ENCODE assay signal across 23 cellular contexts in the genomic region with DNA sequence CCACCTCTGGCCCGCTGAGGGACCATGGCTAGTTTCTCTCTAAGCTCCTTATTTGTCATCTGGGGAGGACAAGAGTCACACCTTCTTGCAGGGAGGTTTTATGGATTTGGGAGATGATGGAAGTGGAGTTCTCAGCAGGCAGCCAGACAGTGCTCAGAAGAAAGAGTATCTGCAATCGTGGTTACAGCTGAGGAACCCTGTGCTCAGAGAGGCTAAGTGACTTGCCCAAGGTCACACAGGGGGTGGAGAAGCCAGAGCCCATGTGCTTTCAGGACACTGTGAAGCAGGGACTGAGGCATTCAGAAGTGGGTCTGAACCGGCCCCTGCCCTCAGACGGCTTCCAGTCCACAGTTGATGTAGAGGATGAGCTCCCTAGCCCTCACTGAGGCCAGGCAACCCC. TPM values are rescaled to one million over a fixed set of nuclear protein-coding genes. Genes with fewer than 3 reads are reported as not detected.
"Had no signal": no experiment of that assay in that cellular context is flagged by ENCODE, and none has a peak within 500 bp of the region (broad histone marks: within the 10 kb centered on the region; RNA-seq: fewer than 3 reads in every experiment).

No MANE protein-coding gene starts in this region.

- H3K9me3 Mint-ChIP-seq: activated CD4-positive, alpha-beta memory T cell treated with anti-CD3 and anti-CD28 coated beads, Interleukin-2, amount 10 ng/mL, durations not matched to agents 7 days and 5 days; activated T-cell treated with anti-CD3 and anti-CD28 coated beads, Interleukin-2, amount 50 U/mL, for 24 hours; memory B cell; natural killer cell; T-helper 1 cell treated with Interleukin-12 subunit alpha and Interleukin-12 subunit beta and Interleukin-4 antibody, amounts not matched to agents 30 μg/mL and 1 μg/mL, for 36 hours; WTC11 had no signal

- H3K4me1 Mint-ChIP-seq: memory B cell, natural killer cell had no signal

- FAIRE-seq: small intestine had no signal

- H3K27ac ChIP-seq: body of pancreas, esophagus muscularis mucosa, right atrium auricular region, upper lobe of left lung had no signal

- H3K4me3 ChIP-seq: body of pancreas, coronary artery, right atrium auricular region, upper lobe of left lung had no signal

- DNase-seq: activated CD4-positive, alpha-beta memory T cell treated with anti-CD3 and anti-CD28 coated beads, Interleukin-2, amount 10 ng/mL, durations not matched to agents 7 days and 5 days; activated CD4-positive, alpha-beta T cell treated with anti-CD3 and anti-CD28 coated beads for 4 hours; activated effector memory CD4-positive, alpha-beta T cell treated with Interleukin-2 at 50 U/mL for 16 hours; activated naive CD4-positive, alpha-beta T cell treated with anti-CD3 and anti-CD28 coated beads, Interleukin-2, amount 50 U/mL, for 16 hours; activated T-cell treated with anti-CD3 and anti-CD28 coated beads, Interleukin-2, amount 50 U/mL, for 24 hours; body of pancreas; central memory CD4-positive, alpha-beta T cell; kidney glomerular epithelial cell; left ventricle myocardium superior; natural killer cell; nucleus accumbens; small intestine; stimulated activated CD4-positive, alpha-beta T cell treated with anti-CD3 and anti-CD28 coated beads, Interleukin-4, amount 100 ng/mL, for 4 hours; stimulated activated CD8-positive, alpha-beta memory T cell treated with anti-CD3 and anti-CD28 coated beads, Interleukin-4, amount 100 ng/mL, for 48 hours; stimulated activated naive CD4-positive, alpha-beta T cell treated with Interleukin-2 at 50 U/mL for 16 hours; upper lobe of left lung had no signal

- H3K4me1 ChIP-seq: body of pancreas, right atrium auricular region, upper lobe of left lung had no signal

- H3K27me3 ChIP-seq: body of pancreas, right atrium auricular region, upper lobe of left lung had no signal

- H3K36me3 Mint-ChIP-seq: memory B cell, natural killer cell, WTC11 had no signal

- H3K9me3 ChIP-seq: body of pancreas, esophagus muscularis mucosa, right atrium auricular region, upper lobe of left lung had no signal

- ATAC-seq: body of pancreas, natural killer cell had no signal

- H3K36me3 ChIP-seq: esophagus muscularis mucosa, right atrium auricular region, upper lobe of left lung had no signal

- H3K4me3 Mint-ChIP-seq: activated CD4-positive, alpha-beta memory T cell treated with anti-CD3 and anti-CD28 coated beads, Interleukin-2, amount 10 ng/mL, durations not matched to agents 7 days and 5 days; activated T-cell treated with anti-CD3 and anti-CD28 coated beads, Interleukin-2, amount 50 U/mL, for 24 hours; memory B cell; natural killer cell; T-helper 1 cell treated with Interleukin-12 subunit alpha and Interleukin-12 subunit beta and Interleukin-4 antibody, amounts not matched to agents 30 μg/mL and 1 μg/mL, for 36 hours; WTC11 had no signal

RNA-seq across cellular contexts. Expression of a gene that starts 10.8 kb away (rescaled TPM):
- total RNA-seq: activated CD4-positive, alpha-beta memory T cell treated with anti-CD3 and anti-CD28 coated beads, Interleukin-2, amount 10 ng/mL, durations not matched to agents 7 days and 5 days; natural killer cell had no signal

RNA-seq across cellular contexts. Expression of a gene that starts 55.4 kb away (rescaled TPM):
- total RNA-seq: activated CD4-positive, alpha-beta memory T cell treated with anti-CD3 and anti-CD28 coated beads, Interleukin-2, amount 10 ng/mL, durations not matched to agents 7 days and 5 days; body of pancreas; fibroblast of villous mesenchyme; left ventricle myocardium superior; natural killer cell; right atrium auricular region; upper lobe of left lung had no signal
